ENCODE assay signal across 13 cellular contexts in genomic region chr6:163777706-163778105, GRCh38.
"Had no signal": no experiment of that assay in that cellular context is flagged by ENCODE, and none has a peak within 500 bp of the region (broad histone marks: within the 10 kb centered on the region; RNA-seq: fewer than 3 reads in every experiment).

No MANE protein-coding gene starts in this region.

- ATAC-seq: activated naive CD8-positive, alpha-beta T cell treated with anti-CD3 and anti-CD28 coated beads, Interleukin-2, amount 50 U/mL, for 24 hours; upper lobe of right lung had no signal

- H3K4me3 ChIP-seq: hepatocyte, upper lobe of right lung had no signal

- H3K27ac ChIP-seq: hepatocyte, upper lobe of right lung had no signal

- DNase-seq: activated CD4-positive, alpha-beta memory T cell treated with anti-CD3 and anti-CD28 coated beads for 36 hours; activated CD4-positive, alpha-beta T cell treated with anti-CD3 and anti-CD28 coated beads for 48 hours; activated naive CD4-positive, alpha-beta T cell treated with anti-CD3 and anti-CD28 coated beads for 36 hours; activated naive CD8-positive, alpha-beta T cell treated with anti-CD3 and anti-CD28 coated beads, Interleukin-2, amount 50 U/mL, for 24 hours; activated T-cell treated with anti-CD3 and anti-CD28 coated beads, Interleukin-2, amount 50 U/mL, for 48 hours; naive B cell; retina; stimulated activated CD4-positive, alpha-beta T cell treated with anti-CD3 and anti-CD28 coated beads, Interleukin-12 subunit alpha, Interleukin-12 subunit beta, amount 100 ng/mL, for 4 hours; stimulated activated CD4-positive, alpha-beta T cell treated with anti-CD3 and anti-CD28 coated beads, Interleukin-4, amount 100 ng/mL, for 4 hours; stimulated activated naive CD8-positive, alpha-beta T cell treated with anti-CD3 and anti-CD28 coated beads, Interleukin-15, Interleukin-2, amounts not matched to agents 100 U/mL and 50 U/mL, for 24 hours; T1000; upper lobe of right lung had no signal

- H3K4me1 ChIP-seq: upper lobe of right lung had no signal

- H3K27me3 ChIP-seq: hepatocyte, upper lobe of right lung had no signal

- H3K36me3 ChIP-seq: upper lobe of right lung had no signal

- H3K9me3 ChIP-seq: upper lobe of right lung had no signal
